In genomic region chrX:69503228-69503834, GRCh38 we compare ENCODE assay signal across 8 cellular contexts. TPM values are rescaled to one million over a fixed set of nuclear protein-coding genes. Genes with fewer than 3 reads are reported as not detected.
DNase-seq lines count a peak whose midpoint lies in the region; TF ChIP-seq lines count a peak whose summit lies in the region.

No MANE protein-coding gene starts in this region.

- H3K27ac Mint-ChIP-seq in activated CD4-positive, alpha-beta T cell treated with anti-CD3 and anti-CD28 coated beads, Interleukin-2, amount 10 ng/mL, durations not matched to agents 7 days and 5 days: no peak overlapping the region
- peak overlapping the region; percentile 73 for H3K27ac Mint-ChIP-seq in glutamatergic neuron (ENCODE audit: unreplicated experiment)
- no peak overlapping the region for H3K27ac Mint-ChIP-seq in T-helper 2 cell treated with Interferon-gamma antibody and Interleukin-4, amounts not matched to agents 5 μg/mL and 100 μg/mL, for 36 hours

- POLR2A ChIA-PET in activated CD4-positive, alpha-beta T cell treated with anti-CD3 and anti-CD28 coated beads, Interleukin-2, amount 10 ng/mL, durations not matched to agents 7 days and 5 days (lab: Charles Lee): no interaction called here

- H3K9me3 Mint-ChIP-seq in activated CD4-positive, alpha-beta T cell treated with anti-CD3 and anti-CD28 coated beads, Interleukin-2, amount 10 ng/mL, durations not matched to agents 7 days and 5 days: no peaks in the 10 kb centered on the region
- peaks cover 4% of the 10 kb centered on the region for H3K9me3 Mint-ChIP-seq in glutamatergic neuron (ENCODE audit: unreplicated experiment)
- no peaks in the 10 kb centered on the region for H3K9me3 Mint-ChIP-seq in T-helper 2 cell treated with Interferon-gamma antibody and Interleukin-4, amounts not matched to agents 5 μg/mL and 100 μg/mL, for 36 hours

- TF ChIP-seq CTCF in glutamatergic neuron (IDR thresholded peaks at IDR 0.05; ENCODE audit: partially characterized antibody, unreplicated experiment): peak; percentile 64

- in situ Hi-C loops in ACHN (cut with HindIII; ENCODE audit: low pct_ligation_motif_present, low pct_unique_long_range_greater_than_20kb, low sequenced_read_pairs): no loop called here

- no peak overlapping the region for H3K4me3 Mint-ChIP-seq in activated CD4-positive, alpha-beta T cell treated with anti-CD3 and anti-CD28 coated beads, Interleukin-2, amount 10 ng/mL, durations not matched to agents 7 days and 5 days
- H3K4me3 Mint-ChIP-seq in glutamatergic neuron (ENCODE audit: unreplicated experiment): peak overlapping the region; percentile 77
- H3K4me3 Mint-ChIP-seq in T-helper 2 cell treated with Interferon-gamma antibody and Interleukin-4, amounts not matched to agents 5 μg/mL and 100 μg/mL, for 36 hours: no peak overlapping the region

- H3K27me3 Mint-ChIP-seq in activated CD4-positive, alpha-beta T cell treated with anti-CD3 and anti-CD28 coated beads, Interleukin-2, amount 10 ng/mL, durations not matched to agents 7 days and 5 days: peaks cover 23% of the 10 kb centered on the region
- peaks cover 1% of the 10 kb centered on the region for H3K27me3 Mint-ChIP-seq in glutamatergic neuron (ENCODE audit: unreplicated experiment)
- peaks cover 17% of the 10 kb centered on the region for H3K27me3 Mint-ChIP-seq in T-helper 2 cell treated with Interferon-gamma antibody and Interleukin-4, amounts not matched to agents 5 μg/mL and 100 μg/mL, for 36 hours (ENCODE audit: low read depth)

- no peaks in the 10 kb centered on the region for H3K36me3 Mint-ChIP-seq in activated CD4-positive, alpha-beta T cell treated with anti-CD3 and anti-CD28 coated beads, Interleukin-2, amount 10 ng/mL, durations not matched to agents 7 days and 5 days (ENCODE audit: low read depth)
- H3K36me3 Mint-ChIP-seq in glutamatergic neuron (ENCODE audit: unreplicated experiment): no peaks in the 10 kb centered on the region
- no peaks in the 10 kb centered on the region for H3K36me3 Mint-ChIP-seq in T-helper 2 cell treated with Interferon-gamma antibody and Interleukin-4, amounts not matched to agents 5 μg/mL and 100 μg/mL, for 36 hours (ENCODE audit: low read depth)

- CTCF ChIA-PET in activated CD4-positive, alpha-beta T cell treated with anti-CD3 and anti-CD28 coated beads, Interleukin-2, amount 10 ng/mL, durations not matched to agents 7 days and 5 days (lab: Charles Lee): no interaction called here

- DNase-seq in activated CD4-positive, alpha-beta T cell treated with anti-CD3 and anti-CD28 coated beads, Interleukin-2, amount 10 ng/mL, durations not matched to agents 7 days and 5 days: peak; percentile 6
- DNase-seq in activated CD4-positive, alpha-beta T cell treated with anti-CD3 and anti-CD28 coated beads for 4 hours: no peak
- DNase-seq in NCI-H774 (lab: John Stamatoyannopoulos, UW): peak; percentile 54
- peak; percentile 57 for DNase-seq in glutamatergic neuron
- DNase-seq in renal cortical epithelial cell (ENCODE audit: low read depth): peak; percentile 7
- DNase-seq in T-helper 2 cell treated with Interferon-gamma antibody and Interleukin-4, amounts not matched to agents 5 μg/mL and 100 μg/mL, for 36 hours (ENCODE audit: low spot score): no peak
- DNase-seq in ACHN: no peak
- DNase-seq in HuH-7.5 (ENCODE audit: low spot score): no peak

- H3K4me1 Mint-ChIP-seq in activated CD4-positive, alpha-beta T cell treated with anti-CD3 and anti-CD28 coated beads, Interleukin-2, amount 10 ng/mL, durations not matched to agents 7 days and 5 days: no peaks in the 10 kb centered on the region
- H3K4me1 Mint-ChIP-seq in glutamatergic neuron (ENCODE audit: low read depth, unreplicated experiment): peaks cover 5% of the 10 kb centered on the region
- no peaks in the 10 kb centered on the region for H3K4me1 Mint-ChIP-seq in T-helper 2 cell treated with Interferon-gamma antibody and Interleukin-4, amounts not matched to agents 5 μg/mL and 100 μg/mL, for 36 hours (ENCODE audit: low read depth)

RNA-seq across cellular contexts. Expression of gene NALF2, which starts 0.8 kb away (rescaled TPM):
- total RNA-seq in activated CD4-positive, alpha-beta T cell treated with anti-CD3 and anti-CD28 coated beads, Interleukin-2, amount 10 ng/mL, durations not matched to agents 7 days and 5 days: under 1 TPM; 0.15 to 0.19 TPM
- total RNA-seq in glutamatergic neuron (ENCODE audit: unreplicated experiment): 9.8 TPM
- 0.69 and 0.89 TPM in 2 replicates for total RNA-seq in renal cortical epithelial cell

Comparison
In these comparisons a context has a peak if more than half of its experiments do, and no peak if none do; other contexts are left out.
1. DNase-seq: peak in activated CD4-positive, alpha-beta T cell treated with anti-CD3 and anti-CD28 coated beads, Interleukin-2, amount 10 ng/mL, durations not matched to agents 7 days and 5 days (single experiment), NCI-H774 (single experiment), glutamatergic neuron (single experiment) and renal cortical epithelial cell (single experiment); none in activated CD4-positive, alpha-beta T cell treated with anti-CD3 and anti-CD28 coated beads for 4 hours (0 of 2), T-helper 2 cell treated with Interferon-gamma antibody and Interleukin-4, amounts not matched to agents 5 μg/mL and 100 μg/mL, for 36 hours (single experiment), ACHN (single experiment) and HuH-7.5 (single experiment).